Comparison of ENCODE assay signal across 9 cellular contexts in the genomic region with DNA sequence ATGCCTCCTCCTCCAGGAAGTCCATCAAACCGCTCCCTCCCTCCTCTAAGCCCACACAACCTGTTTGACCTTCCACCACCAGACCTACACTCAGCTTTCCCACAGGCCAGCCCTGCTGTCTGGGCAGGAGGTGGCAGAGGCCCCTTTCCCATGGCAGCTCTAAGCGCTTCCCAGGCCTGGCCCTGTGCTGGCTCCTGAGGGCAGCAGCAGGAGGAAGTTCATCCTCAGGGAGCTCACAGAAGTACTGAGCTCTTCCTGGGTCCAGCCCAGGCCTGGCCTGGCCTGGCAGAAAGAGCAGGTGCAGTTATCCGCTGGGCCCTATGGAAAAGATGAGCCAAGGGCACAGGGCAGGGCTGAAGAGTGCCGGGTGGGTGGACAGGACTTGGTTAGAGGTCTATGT. TPM values are rescaled to one million over a fixed set of nuclear protein-coding genes. Genes with fewer than 3 reads are reported as not detected.
DNase-seq lines count a peak whose midpoint lies in the region; ATAC-seq and TF ChIP-seq lines count a peak whose summit lies in the region.
"Had no signal": no experiment of that assay in that cellular context is flagged by ENCODE, and none has a peak within 500 bp of the region (broad histone marks: within the 10 kb centered on the region; RNA-seq: fewer than 3 reads in every experiment).

No MANE protein-coding gene starts in this region.

- no peak for ATAC-seq in naive thymus-derived CD8-positive, alpha-beta T cell
- ATAC-seq in GM18498 (IDR thresholded peaks at IDR 0.05; ENCODE audit: unreplicated experiment) (no peak), GM21360 (IDR thresholded peaks at IDR 0.05; ENCODE audit: unreplicated experiment) (no peak)

- no peak for DNase-seq in AG10803 (ENCODE audit: low read depth)
- DNase-seq in MM.1S: no peak
- no peak for DNase-seq in naive thymus-derived CD8-positive, alpha-beta T cell
- no peak for DNase-seq in NCI-H146 treated with DMSO at 0.1 percent for 48 hours (lab: John Stamatoyannopoulos, UW; ENCODE audit: unreplicated experiment)
- no peak for DNase-seq in NCI-H187 (lab: John Stamatoyannopoulos, UW)
- DNase-seq: stimulated activated CD4-positive, alpha-beta T cell treated with anti-CD3 and anti-CD28 coated beads, Interleukin-12 subunit alpha, Interleukin-12 subunit beta, amount 100 ng/mL, for 4 hours had no signal

- H3K4me3 ChIP-seq in AG10803 (ENCODE audit: low read length) (peak overlapping the region; percentile 84), MM.1S (ENCODE audit: low read length) (peak overlapping the region; percentile 86), duodenal mucosa (ENCODE audit: low read depth in 1 of 2, low read length in 2 of 2) (peak overlapping the region; percentile 87 to 89)

- H3K4me1 Mint-ChIP-seq in naive thymus-derived CD8-positive, alpha-beta T cell: peaks cover 41 to 88% (median 73%) of the 10 kb centered on the region in 4 donors

- POLR2A ChIA-PET in naive thymus-derived CD8-positive, alpha-beta T cell (lab: Charles Lee): interaction anchor here (0.7 to 6.0 kb wide), 5 partner anchors 72 to 457 kb away, joined by 3 to 49 read pairs (median 3); partner anchors contain the start of genes ATG16L2, FCHSD2 and STARD10

- peak overlapping the region; percentile 87 to 99 (median 96) for H3K4me3 Mint-ChIP-seq in naive thymus-derived CD8-positive, alpha-beta T cell

- H3K9ac ChIP-seq in MM.1S (ENCODE audit: low read length): peak overlapping the region; percentile 96
- H3K9ac ChIP-seq in duodenal mucosa (ENCODE audit: low read depth in 1 of 2, low read length in 2 of 2): peak overlapping the region; percentile 91 to 95

- peak overlapping the region; percentile 99 for H3K27ac ChIP-seq in MM.1S (ENCODE audit: low read length)
- H3K27ac ChIP-seq in duodenal mucosa (ENCODE audit: low read depth, low read length): no peak overlapping the region

- H3K27ac Mint-ChIP-seq in naive thymus-derived CD8-positive, alpha-beta T cell: peak overlapping the region; percentile 92 to 99 (median 97)

- H3K9me3 Mint-ChIP-seq in naive thymus-derived CD8-positive, alpha-beta T cell: no peaks in the 10 kb centered on the region

- peaks cover 74% of the 10 kb centered on the region for H3K79me2 ChIP-seq in MM.1S (ENCODE audit: low read length)

- H3F3A ChIP-seq in MM.1S (ENCODE audit: insufficient read depth, low read length): peaks cover 29% of the 10 kb centered on the region

- TF ChIP-seq CTCF in AG10803 (conservative IDR thresholded peaks at IDR 0.05; ENCODE audit: low read length) (no peak), MM.1S (IDR thresholded peaks at IDR 0.05; ENCODE audit: low read length) (no peak)

- H3K27me3 ChIP-seq in MM.1S (replicated peaks; ENCODE audit: insufficient read depth, low read length): no peaks in the 10 kb centered on the region
- H3K27me3 ChIP-seq in duodenal mucosa (ENCODE audit: control insufficient read depth in 1 of 2, insufficient read depth in 2 of 2, low read length in 2 of 2): no peaks in the 10 kb centered on the region

- peaks cover 0 to 1% (median 0%) of the 10 kb centered on the region in 5 donors for H3K27me3 Mint-ChIP-seq in naive thymus-derived CD8-positive, alpha-beta T cell

- peaks cover 0 to 17% (median 0%) of the 10 kb centered on the region in 3 donors for H3K36me3 Mint-ChIP-seq in naive thymus-derived CD8-positive, alpha-beta T cell

- peaks cover 50% of the 10 kb centered on the region for H3K4me1 ChIP-seq in MM.1S (ENCODE audit: low read length)
- peaks cover 49 to 67% of the 10 kb centered on the region in 2 donors for H3K4me1 ChIP-seq in duodenal mucosa (ENCODE audit: control insufficient read depth in 1 of 2, insufficient read depth in 2 of 2, low read length in 2 of 2)

- no peak overlapping the region for H2AFZ ChIP-seq in MM.1S (ENCODE audit: low read length)

- H3K9me3 ChIP-seq in MM.1S (replicated peaks; ENCODE audit: insufficient read depth, low read length): no peaks in the 10 kb centered on the region
- no peaks in the 10 kb centered on the region for H3K9me3 ChIP-seq in duodenal mucosa (ENCODE audit: control insufficient read depth in 1 of 2, low read length in 2 of 2)

- H3K4me2 ChIP-seq in MM.1S (ENCODE audit: low read depth, low read length): peak overlapping the region; percentile 95

- H3K36me3 ChIP-seq in MM.1S (replicated peaks; ENCODE audit: insufficient read depth, low read length) (no peaks in the 10 kb centered on the region), duodenal mucosa (ENCODE audit: control insufficient read depth in 1 of 2, insufficient read depth in 2 of 2, low read length in 2 of 2) (peaks cover 0 to 23% of the 10 kb centered on the region in 2 donors)

- no peaks in the 10 kb centered on the region for H3K9me2 ChIP-seq in MM.1S (replicated peaks; ENCODE audit: insufficient read depth, low read length)

- no peaks in the 10 kb centered on the region for H4K20me1 ChIP-seq in MM.1S (ENCODE audit: insufficient read depth, low read length)

RNA-seq across cellular contexts. Expression of gene ARAP1, which starts 31.4 kb away (rescaled TPM):
- total RNA-seq in naive thymus-derived CD8-positive, alpha-beta T cell: 100 to 1,000 TPM; 155 to 166 TPM
- polyA plus RNA-seq in naive thymus-derived CD8-positive, alpha-beta T cell: 10 to 100 TPM; 14.7 to 40.0 (median 27.6) TPM

RNA-seq across cellular contexts. Expression of gene PDE2A, which starts 46.6 kb away (rescaled TPM):
- 1 to 10 TPM; 1.2 to 1.9 TPM for total RNA-seq in naive thymus-derived CD8-positive, alpha-beta T cell
- under 1 TPM in 2 of 3 donors, not detected in 1; 0.22 to 0.24 TPM for polyA plus RNA-seq in naive thymus-derived CD8-positive, alpha-beta T cell
